Comparison of ENCODE assay signal across 1 cellular context in genomic region chr15:43286074-43286473, GRCh38.
TF ChIP-seq lines count a peak whose summit lies in the region.

No MANE protein-coding gene starts in this region.

TF ChIP-seq in GM12878, 131 proteins besides CTCF, POLR2A, EP300 and RAD21:
- TF ChIP-seq SIX5 (IDR thresholded peaks at IDR 0.05; ENCODE audit: low read depth, low read length, severe bottlenecking) (no peak), SREBF2 (IDR thresholded peaks at IDR 0.05; ENCODE audit: low read length) (no peak), REST (IDR thresholded peaks at IDR 0.05; ENCODE audit: low read depth, low read length) (no peak)
